2 cellular contexts compared by ENCODE assay signal in genomic region chr4:161486454-161486853, GRCh38.
TF ChIP-seq lines count a peak whose summit lies in the region.

No MANE protein-coding gene starts in this region.

TF ChIP-seq in GM23338, 12 proteins besides CTCF, POLR2A, EP300 and RAD21 (continued from another document):
- TF ChIP-seq ZNF462 (CRISPR knock-in tag; IDR thresholded peaks at IDR 0.05) (no peak), POLR2AphosphoS5 (IDR thresholded peaks at IDR 0.05; ENCODE audit: low read depth) (no peak), STAT1 (IDR thresholded peaks at IDR 0.05; ENCODE audit: unreplicated experiment) (no peak), EZH2 (IDR thresholded peaks at IDR 0.05; ENCODE audit: low read depth, unreplicated experiment) (no peak), EZH2phosphoT487 (IDR thresholded peaks at IDR 0.05; ENCODE audit: unreplicated experiment) (no peak), NANOG (IDR thresholded peaks at IDR 0.05; ENCODE audit: borderline replicate concordance) (no peak), JUNB (IDR thresholded peaks at IDR 0.05; ENCODE audit: unreplicated experiment) (no peak), ETS1 (IDR thresholded peaks at IDR 0.05) (no peak), ZNF331 (CRISPR knock-in tag; IDR thresholded peaks at IDR 0.05; ENCODE audit: low read depth) (no peak), ZNF114 (CRISPR knock-in tag; IDR thresholded peaks at IDR 0.05) (no peak)
TF ChIP-seq in GM23338: peak in this region for 0.

TF ChIP-seq in GM12878, 131 proteins besides CTCF, POLR2A, EP300 and RAD21 (continued from another document):
- no peak for TF ChIP-seq ZNF687 (IDR thresholded peaks at IDR 0.05)
- no peak for TF ChIP-seq ZNF24 (IDR thresholded peaks at IDR 0.05)
- TF ChIP-seq IKZF1 (conservative IDR thresholded peaks at IDR 0.05) = no peak
- no peak for TF ChIP-seq NFXL1 (IDR thresholded peaks at IDR 0.05; ENCODE audit: borderline replicate concordance)
- no peak for TF ChIP-seq KAT2A (conservative IDR thresholded peaks at IDR 0.05; ENCODE audit: control insufficient read depth, low read depth, low read length)
